Comparison of ENCODE assay signal across 22 cellular contexts in genomic region chr1:104646233-104646632, GRCh38.
DNase-seq lines count a peak whose midpoint lies in the region; ATAC-seq and FAIRE-seq lines count a peak whose summit lies in the region.
"Had no signal": no experiment of that assay in that cellular context is flagged by ENCODE, and none has a peak within 500 bp of the region (broad histone marks: within the 10 kb centered on the region; RNA-seq: fewer than 3 reads in every experiment).

No MANE protein-coding gene starts in this region.

- no peaks in the 10 kb centered on the region for H3K36me3 Mint-ChIP-seq in CD4-positive, alpha-beta memory T cell
- H3K36me3 Mint-ChIP-seq in stimulated activated effector memory CD8-positive, alpha-beta T cell treated with anti-CD3 and anti-CD28 coated beads, Interleukin-12 subunit alpha, Interleukin-12 subunit beta, amount 100 ng/mL, for 72 hours: no peaks in the 10 kb centered on the region
- H3K36me3 Mint-ChIP-seq: CD14-positive monocyte; CD4-positive, CD25-positive, alpha-beta regulatory T cell; CD8-positive, alpha-beta T cell had no signal

- H3K27ac Mint-ChIP-seq in CD4-positive, alpha-beta memory T cell: no peak overlapping the region
- H3K27ac Mint-ChIP-seq in stimulated activated effector memory CD8-positive, alpha-beta T cell treated with anti-CD3 and anti-CD28 coated beads, Interleukin-12 subunit alpha, Interleukin-12 subunit beta, amount 100 ng/mL, for 72 hours: no peak overlapping the region
- H3K27ac Mint-ChIP-seq: B cell; CD14-positive monocyte; CD4-positive, CD25-positive, alpha-beta regulatory T cell; CD8-positive, alpha-beta T cell had no signal

- no peak for ATAC-seq in stimulated activated effector memory CD8-positive, alpha-beta T cell treated with anti-CD3 and anti-CD28 coated beads, Interleukin-12 subunit alpha, Interleukin-12 subunit beta, amount 100 ng/mL, for 72 hours
- no peak for ATAC-seq in GM19035 (IDR thresholded peaks at IDR 0.05; ENCODE audit: unreplicated experiment)
- ATAC-seq: A549; CD8-positive, alpha-beta T cell had no signal

- no peaks in the 10 kb centered on the region for H3K27me3 Mint-ChIP-seq in CD4-positive, alpha-beta memory T cell
- H3K27me3 Mint-ChIP-seq: B cell; CD4-positive, CD25-positive, alpha-beta regulatory T cell had no signal

- intact Hi-C loops in CD4-positive, alpha-beta memory T cell (cut with micrococcal nuclease): no loop called here

- H3K4me1 ChIP-seq in CD4-positive, alpha-beta memory T cell (ENCODE audit: insufficient read depth, low read length): no peaks in the 10 kb centered on the region
- H3K4me1 ChIP-seq: A549; BLaER1 treated with 17β-estradiol and CSF1 and Interleukin-3, amounts not matched to agents 10 nM and 100 nM; Caco-2 had no signal

- DNase-seq in DMS53 (lab: John Stamatoyannopoulos, UW) (peak; percentile 24), DMS53 treated with DMSO at 0.1 percent for 48 hours (lab: John Stamatoyannopoulos, UW; ENCODE audit: unreplicated experiment) (no peak), NCI-H69 (lab: John Stamatoyannopoulos, UW) (peak; percentile 9)
- no peak for DNase-seq in CD4-positive, alpha-beta memory T cell
- DNase-seq in stimulated activated effector memory CD8-positive, alpha-beta T cell treated with anti-CD3 and anti-CD28 coated beads, Interleukin-12 subunit alpha, Interleukin-12 subunit beta, amount 100 ng/mL, for 72 hours (ENCODE audit: low spot score in 2 of 2): no peak
- DNase-seq: AML-193; Caco-2; Calu3; CD4-positive, CD25-positive, alpha-beta regulatory T cell; CD8-positive, alpha-beta T cell; DMS79 treated with DMSO at 0.1 percent for 48 hours; GF-D8 had no signal

- no peak overlapping the region for H3K27ac ChIP-seq in CD4-positive, alpha-beta memory T cell (ENCODE audit: low read depth, low read length)
- H3K27ac ChIP-seq: 22Rv1; A549; BLaER1 treated with 17β-estradiol and CSF1 and Interleukin-3, amounts not matched to agents 10 nM and 100 nM had no signal

- no peaks in the 10 kb centered on the region for H3K4me1 Mint-ChIP-seq in CD4-positive, alpha-beta memory T cell
- no peaks in the 10 kb centered on the region for H3K4me1 Mint-ChIP-seq in stimulated activated effector memory CD8-positive, alpha-beta T cell treated with anti-CD3 and anti-CD28 coated beads, Interleukin-12 subunit alpha, Interleukin-12 subunit beta, amount 100 ng/mL, for 72 hours
- H3K4me1 Mint-ChIP-seq: B cell; CD14-positive monocyte; CD4-positive, CD25-positive, alpha-beta regulatory T cell had no signal

- CTCF ChIA-PET in CD4-positive, alpha-beta memory T cell (lab: Charles Lee; ENCODE audit: partially characterized antibody): no interaction called here

- H3K9me3 ChIP-seq in CD4-positive, alpha-beta memory T cell (ENCODE audit: control insufficient read depth in 1 of 2, low read length in 2 of 2): no peaks in the 10 kb centered on the region
- H3K9me3 ChIP-seq: A549; BLaER1 treated with 17β-estradiol and CSF1 and Interleukin-3, amounts not matched to agents 10 nM and 100 nM; Caco-2 had no signal

- H3K27me3 ChIP-seq in CD4-positive, alpha-beta memory T cell (ENCODE audit: insufficient read depth, low read length): no peaks in the 10 kb centered on the region
- H3K27me3 ChIP-seq: BLaER1 treated with 17β-estradiol and CSF1 and Interleukin-3, amounts not matched to agents 10 nM and 100 nM had no signal

- no peaks in the 10 kb centered on the region for H3K36me3 ChIP-seq in CD4-positive, alpha-beta memory T cell (ENCODE audit: insufficient read depth, low read length)
- H3K36me3 ChIP-seq: BLaER1 treated with 17β-estradiol and CSF1 and Interleukin-3, amounts not matched to agents 10 nM and 100 nM had no signal

- POLR2A ChIA-PET in CD4-positive, alpha-beta memory T cell (lab: Charles Lee; ENCODE audit: partially characterized antibody): no interaction called here

- no peak overlapping the region for H3K4me3 Mint-ChIP-seq in CD4-positive, alpha-beta memory T cell
- no peak overlapping the region for H3K4me3 Mint-ChIP-seq in stimulated activated effector memory CD8-positive, alpha-beta T cell treated with anti-CD3 and anti-CD28 coated beads, Interleukin-12 subunit alpha, Interleukin-12 subunit beta, amount 100 ng/mL, for 72 hours
- H3K4me3 Mint-ChIP-seq: B cell; CD14-positive monocyte; CD4-positive, CD25-positive, alpha-beta regulatory T cell; CD8-positive, alpha-beta T cell had no signal

- FAIRE-seq in colon (lab: Jason Lieb, UNC): peak; percentile 38
- FAIRE-seq: A549, D721Med, G401.6, GM12891 had no signal

- peaks cover 0 to 17% (median 7%) of the 10 kb centered on the region in 8 donors for H3K9me3 Mint-ChIP-seq in CD4-positive, alpha-beta memory T cell
- peaks cover 7% of the 10 kb centered on the region for H3K9me3 Mint-ChIP-seq in stimulated activated effector memory CD8-positive, alpha-beta T cell treated with anti-CD3 and anti-CD28 coated beads, Interleukin-12 subunit alpha, Interleukin-12 subunit beta, amount 100 ng/mL, for 72 hours
- H3K9me3 Mint-ChIP-seq: CD14-positive monocyte had no signal

- no peak overlapping the region for H3K4me3 ChIP-seq in CD4-positive, alpha-beta memory T cell (ENCODE audit: low read length in 2 of 2)
- H3K4me3 ChIP-seq: A549; BLaER1 treated with 17β-estradiol and CSF1 and Interleukin-3, amounts not matched to agents 10 nM and 100 nM had no signal

Comparison
In these comparisons a context has a peak if more than half of its experiments do, and no peak if none do; other contexts are left out.
1. DNase-seq: peak in DMS53 (single experiment) and NCI-H69 (single experiment); none in DMS53 treated with DMSO at 0.1 percent for 48 hours (single experiment), CD4-positive, alpha-beta memory T cell (0 of 5) and stimulated activated effector memory CD8-positive, alpha-beta T cell treated with anti-CD3 and anti-CD28 coated beads, Interleukin-12 subunit alpha, Interleukin-12 subunit beta, amount 100 ng/mL, for 72 hours (0 of 2).